In the genomic region with DNA sequence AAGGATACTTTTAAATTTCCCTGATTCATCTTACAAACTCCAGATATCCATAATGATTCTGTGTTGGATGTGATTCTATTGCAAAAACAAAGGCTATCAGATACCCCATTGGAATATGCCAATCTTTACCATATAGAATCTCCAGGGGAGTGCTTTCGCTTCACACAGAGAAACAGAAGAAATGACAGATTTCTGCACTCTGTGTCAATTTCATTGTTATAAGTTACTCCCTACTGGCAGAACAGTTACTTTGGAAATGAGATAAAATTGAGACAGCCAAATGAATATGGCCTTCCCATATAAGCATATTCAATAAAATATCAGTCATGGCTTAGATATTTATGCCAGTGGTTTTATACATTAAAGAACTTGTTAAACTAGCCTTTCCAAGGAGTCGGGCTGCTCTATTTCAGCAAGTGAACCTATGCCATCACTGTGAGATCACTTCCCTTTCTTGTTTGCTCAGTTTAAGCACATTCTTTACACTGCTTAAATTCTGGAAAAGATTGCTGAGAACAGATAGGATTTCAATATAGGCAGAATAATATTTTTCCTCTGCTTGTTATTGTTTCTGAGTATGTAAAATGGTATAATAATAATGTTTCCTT, we compare ENCODE assay signal across 30 cellular contexts.
"Had no signal": no experiment of that assay in that cellular context is flagged by ENCODE, and none has a peak within 500 bp of the region (broad histone marks: within the 10 kb centered on the region; RNA-seq: fewer than 3 reads in every experiment).

No MANE protein-coding gene starts in this region.

- H3K4me3 ChIP-seq: colonic mucosa, dorsolateral prefrontal cortex, esophagus muscularis mucosa, gastrocnemius medialis, hepatocyte, pancreas, prostate gland, skin epidermis, upper lobe of left lung, vagina had no signal

- H3K9me3 ChIP-seq: colonic mucosa, esophagus muscularis mucosa, gastrocnemius medialis, pancreas, prostate gland, upper lobe of left lung, vagina had no signal

- H3K36me3 ChIP-seq: colonic mucosa, esophagus muscularis mucosa, gastrocnemius medialis, pancreas, prostate gland, upper lobe of left lung, vagina had no signal

- H3K79me2 ChIP-seq: hepatocyte had no signal

- H3K27ac ChIP-seq: colonic mucosa, dorsolateral prefrontal cortex, esophagus muscularis mucosa, gastrocnemius medialis, hepatocyte, pancreas, prostate gland, skin epidermis, upper lobe of left lung, vagina, VCaP had no signal

- ATAC-seq: activated CD4-positive, CD25-positive, alpha-beta regulatory T cell treated with anti-CD3 and anti-CD28 coated beads, Interleukin-2, amount 50 U/mL, for 24 hours; activated naive CD8-positive, alpha-beta T cell treated with anti-CD3 and anti-CD28 coated beads, Interleukin-2, amount 50 U/mL, for 24 hours; gastrocnemius medialis; left cardiac atrium; left ventricle myocardium superior; pancreas; sciatic nerve; stimulated activated effector memory CD8-positive, alpha-beta T cell treated with anti-CD3 and anti-CD28 coated beads, Interleukin-12 subunit alpha, Interleukin-12 subunit beta, amount 100 ng/mL, for 72 hours; stimulated activated naive CD8-positive, alpha-beta T cell treated with anti-CD3 and anti-CD28 coated beads, Interleukin-15, amount 100 ng/mL, for 72 hours had no signal

- H3K4me1 ChIP-seq: colonic mucosa, esophagus muscularis mucosa, gastrocnemius medialis, pancreas, prostate gland, upper lobe of left lung, vagina had no signal

- H3K4me2 ChIP-seq: hepatocyte had no signal

- DNase-seq: activated CD4-positive, alpha-beta memory T cell treated with anti-CD3 and anti-CD28 coated beads for 36 hours; activated CD4-positive, alpha-beta T cell treated with anti-CD3 and anti-CD28 coated beads for 48 hours; activated CD8-positive, alpha-beta memory T cell treated with anti-CD3 and anti-CD28 coated beads, Interleukin-2, amount 50 U/mL, for 4 hours; activated gamma-delta T cell; activated naive CD4-positive, alpha-beta T cell treated with anti-CD3 and anti-CD28 coated beads, Interleukin-2, amount 50 U/mL, for 16 hours; activated naive CD8-positive, alpha-beta T cell treated with anti-CD3 and anti-CD28 coated beads, Interleukin-2, amount 50 U/mL, for 24 hours; activated T-cell treated with anti-CD3 and anti-CD28 coated beads, Interleukin-2, amount 50 U/mL, for 24 hours; colonic mucosa; dorsolateral prefrontal cortex; effector memory CD4-positive, alpha-beta T cell; gastrocnemius medialis; left cardiac atrium; left ventricle myocardium superior; pancreas; retina; stimulated activated CD4-positive, alpha-beta T cell treated with anti-CD3 and anti-CD28 coated beads, Interleukin-12 subunit alpha, Interleukin-12 subunit beta, amount 100 ng/mL, for 4 hours; stimulated activated CD4-positive, alpha-beta T cell treated with anti-CD3 and anti-CD28 coated beads, Interleukin-4, amount 100 ng/mL, for 24 hours; stimulated activated naive CD8-positive, alpha-beta T cell treated with anti-CD3 and anti-CD28 coated beads, Interleukin-15, amount 100 ng/mL, for 72 hours; substantia nigra; T-helper 9 cell; upper lobe of left lung had no signal

- H3K27me3 ChIP-seq: colonic mucosa, dorsolateral prefrontal cortex, esophagus muscularis mucosa, gastrocnemius medialis, hepatocyte, pancreas, upper lobe of left lung, vagina had no signal

- H2AFZ ChIP-seq: hepatocyte had no signal
